ENCODE assay signal across 7 cellular contexts in the genomic region with DNA sequence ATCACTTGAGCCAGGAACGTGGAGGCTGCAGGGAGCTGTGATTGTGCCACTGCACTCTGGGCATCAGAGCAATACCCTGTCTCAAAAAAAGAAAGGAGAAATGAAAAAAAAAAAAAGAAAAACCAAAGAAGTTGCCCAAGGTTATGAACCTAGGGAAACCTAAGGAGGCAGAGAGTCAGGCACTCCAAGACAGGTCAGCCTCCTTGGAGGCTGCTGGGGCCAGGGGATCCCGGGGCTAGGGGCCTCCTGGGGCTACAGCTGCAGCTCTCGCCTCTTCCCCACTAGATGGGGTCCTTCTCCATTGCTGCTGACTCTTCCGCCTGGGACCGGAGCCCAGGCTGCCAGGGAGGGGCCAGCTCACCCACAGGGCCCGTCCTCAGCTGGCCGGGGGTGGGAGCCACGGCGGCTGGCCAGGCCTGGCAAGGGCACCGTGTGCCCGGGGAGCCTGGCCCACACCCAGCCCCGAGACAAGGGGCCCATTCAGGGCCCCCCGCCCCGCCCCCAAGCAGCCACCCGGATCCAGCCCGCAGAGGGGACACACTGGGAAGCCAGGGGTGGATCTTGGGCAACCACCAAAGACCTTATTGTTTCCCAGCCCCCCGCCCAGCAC. TPM values are rescaled to one million over a fixed set of nuclear protein-coding genes. Genes with fewer than 3 reads are reported as not detected.
DNase-seq lines count a peak whose midpoint lies in the region; ATAC-seq and TF ChIP-seq lines count a peak whose summit lies in the region.

No MANE protein-coding gene starts in this region.

- H3K4me1 Mint-ChIP-seq in MCF 10A (ENCODE audit: insufficient read depth, unreplicated experiment), result no peaks in the 10 kb centered on the region

- POLR2A ChIA-PET in MCF 10A (lab: Yijun Ruan, JAX), result interaction anchor here (0.6 to 1.5 kb wide), 5 partner anchors 12 to 851 kb away, joined by 3 to 6 read pairs (median 3); partner anchors contain the start of genes FBXO24 and LRCH4

- DNase-seq in NCI-H2171 (lab: John Stamatoyannopoulos, UW) (peak; percentile 27), MCF 10A (ENCODE audit: unreplicated experiment) (peak; percentile 82), iPS-NIHi11 (ENCODE audit: low spot score) (peak; percentile 92), stomach (peak; percentile 87), activated T-cell treated with anti-CD3 and anti-CD28 coated beads for 4 hours (no peak)

- BruUV-seq in MCF 10A (replicated peaks; lab: Mats Ljungman, UMichigan), result no TSS peak

- peaks cover 2 to 65% (median 41%) of the 10 kb centered on the region in 4 donors for H3K36me3 ChIP-seq in stomach

- peaks cover 5% of the 10 kb centered on the region for H3K36me3 Mint-ChIP-seq in MCF 10A (ENCODE audit: insufficient read depth, unreplicated experiment)

- peaks cover 19 to 51% (median 36%) of the 10 kb centered on the region in 4 donors for H3K4me1 ChIP-seq in stomach

- no peaks in the 10 kb centered on the region for H3K27me3 Mint-ChIP-seq in MCF 10A (ENCODE audit: insufficient read depth, unreplicated experiment)

- no peaks in the 10 kb centered on the region for H3K27me3 ChIP-seq in stomach

- 3 to 18% (median 11%) methylated on average over 3 to 17 of the region's 17 CpGs for WGBS in stomach, 5 donors

- no peak overlapping the region for H3K4me3 Mint-ChIP-seq in MCF 10A (ENCODE audit: unreplicated experiment)

- intact Hi-C loops in MCF 10A (cut with micrococcal nuclease), result loop anchor here (5.0 kb wide), 1 partner anchor 226 kb away; the partner anchor contains the start of gene GIGYF1
- intact Hi-C loops in stomach (cut with DNase I; ENCODE audit: low total_unique reads), result no loop called here

- TF ChIP-seq POLR2A in stomach (IDR thresholded peaks at IDR 0.05), result no peak

- peak overlapping the region in 4 of 5 donors; percentile 41 to 74 (median 54) for H3K27ac ChIP-seq in stomach

- H3K9me3 Mint-ChIP-seq in MCF 10A (ENCODE audit: unreplicated experiment), result no peaks in the 10 kb centered on the region

- H3K9me3 ChIP-seq in stomach, result no peaks in the 10 kb centered on the region

- no peak for ATAC-seq in GM21529 (IDR thresholded peaks at IDR 0.05; ENCODE audit: unreplicated experiment)

- peak overlapping the region; percentile 76 for H3K27ac Mint-ChIP-seq in MCF 10A (ENCODE audit: low read depth, unreplicated experiment)

- CTCF ChIA-PET in MCF 10A (lab: Yijun Ruan, JAX), result interaction anchor here (0.6 to 2.8 kb wide), 12 partner anchors 9 to 225 kb away, joined by 3 to 17 read pairs (median 4); partner anchors contain the start of gene FBXO24

- no peak for TF ChIP-seq EP300 in stomach (IDR thresholded peaks at IDR 0.05)

- no peak overlapping the region for H3K4me3 ChIP-seq in GM12875 (ENCODE audit: low read depth, low read length)
- H3K4me3 ChIP-seq in stomach, result peak overlapping the region in 3 of 4 donors; percentile 9 to 15 (median 13)

- TF ChIP-seq CTCF in GM12875 (IDR thresholded peaks at IDR 0.05; ENCODE audit: borderline replicate concordance, insufficient read depth, low read depth, low read length) (peak; percentile 27; the same call in 1 of the 2 replicates), MCF 10A (IDR thresholded peaks at IDR 0.05; ENCODE audit: unreplicated experiment) (peak; percentile 46), stomach (IDR thresholded peaks at IDR 0.05) (peak in 5 of 7 experiments; percentile 32 to 70 (median 67))

RNA-seq across cellular contexts. Expression of gene SPACDR, which starts 1.7 kb away (rescaled TPM):
- total RNA-seq in MCF 10A (2022) (0.49 and 0.74 TPM in 2 replicates), stomach (1 to 10 TPM in 1 of 5 donors, not detected in 4; 2.3 TPM)
- polyA plus RNA-seq in stomach, result 1 to 10 TPM in 1 of 3 donors, under 1 TPM in 1, not detected in 1; 0.65 to 1.1 TPM

RNA-seq across cellular contexts. Expression of gene TSC22D4, which starts 13.2 kb away (rescaled TPM):
- total RNA-seq in MCF 10A (2022) (36.0 and 43.8 TPM in 2 replicates), stomach (100 to 1,000 TPM in 1 of 5 donors, 10 to 100 TPM in 3, 1 to 10 TPM in 1; 9.4 to 120 (median 28.0) TPM)
- polyA plus RNA-seq in stomach, result 10 to 100 TPM; 25.1 to 44.8 (median 35.0) TPM

RNA-seq across cellular contexts. Expression of gene NYAP1, which starts 17.9 kb away (rescaled TPM):
- total RNA-seq in MCF 10A (2022), result 0.21 TPM in 1 of 2 replicates, not detected in the other
- under 1 TPM in 1 of 5 donors, not detected in 4; 0.73 TPM for total RNA-seq in stomach
- under 1 TPM in 2 of 3 donors, not detected in 1; 0.48 to 0.75 TPM for polyA plus RNA-seq in stomach

RNA-seq across cellular contexts. Expression of gene PPP1R35, which starts 29.5 kb away (rescaled TPM):
- total RNA-seq in MCF 10A (2022), result 38.5 and 45.3 TPM in 2 replicates
- 100 to 1,000 TPM in 1 of 5 donors, 10 to 100 TPM in 1, 1 to 10 TPM in 2, not detected in 1; 6.2 to 226 (median 38.9) TPM for total RNA-seq in stomach
- 10 to 100 TPM; 29.5 to 78.0 (median 39.5) TPM for polyA plus RNA-seq in stomach

RNA-seq across cellular contexts. Expression of gene MEPCE, which starts 36.2 kb away (rescaled TPM):
- total RNA-seq in MCF 10A (2022), result 42.8 and 59.9 TPM in 2 replicates
- 100 to 1,000 TPM in 1 of 5 donors, 10 to 100 TPM in 4; 14.1 to 117 (median 28.1) TPM for total RNA-seq in stomach
- 10 to 100 TPM; 17.4 to 21.4 (median 20.0) TPM for polyA plus RNA-seq in stomach
